Comparison of ENCODE assay signal across 7 cellular contexts in genomic region chr20:45918182-45918737, GRCh38. TPM values are rescaled to one million over a fixed set of nuclear protein-coding genes. Genes with fewer than 3 reads are reported as not detected.
DNase-seq lines count a peak whose midpoint lies in the region; ATAC-seq and TF ChIP-seq lines count a peak whose summit lies in the region.
"Had no signal": no experiment of that assay in that cellular context is flagged by ENCODE, and none has a peak within 500 bp of the region (broad histone marks: within the 10 kb centered on the region; RNA-seq: fewer than 3 reads in every experiment).

No MANE protein-coding gene starts in this region.

- peak overlapping the region; percentile 74 for H3K9ac ChIP-seq in mesenchymal stem cell (ENCODE audit: low read length)

- TF ChIP-seq CTCF in uterus (IDR thresholded peaks at IDR 0.05), result no peak

- H3K36me3 ChIP-seq in mesenchymal stem cell (ENCODE audit: control insufficient read depth in 1 of 2, insufficient read depth in 2 of 2, low read depth in 1 of 2, low read length in 2 of 2), result no peaks in the 10 kb centered on the region
- no peaks in the 10 kb centered on the region for H3K36me3 ChIP-seq in uterus

- TF ChIP-seq POLR2A in uterus (IDR thresholded peaks at IDR 0.05), result no peak

- H4K8ac ChIP-seq in mesenchymal stem cell (ENCODE audit: low read length), result peak overlapping the region; percentile 84

- intact Hi-C loops in uterus (cut with DNase I; ENCODE audit: low total_unique reads), result no loop called here

- H3K79me1 ChIP-seq in mesenchymal stem cell (replicated peaks; ENCODE audit: low read length, poor library complexity, severe bottlenecking), result no peaks in the 10 kb centered on the region

- H3K4me1 ChIP-seq in mesenchymal stem cell (ENCODE audit: control insufficient read depth, insufficient read depth, low read depth, low read length) (peaks cover 15% of the 10 kb centered on the region), uterus (peaks cover 0 to 12% of the 10 kb centered on the region in 2 donors)

- H4K91ac ChIP-seq in mesenchymal stem cell (ENCODE audit: low read length), result peak overlapping the region; percentile 78

- no peak overlapping the region for H3K4me2 ChIP-seq in mesenchymal stem cell (ENCODE audit: low read length, poor library complexity, severe bottlenecking)

- H3K18ac ChIP-seq in mesenchymal stem cell (ENCODE audit: low read depth in 1 of 2, low read length in 2 of 2), result peak overlapping the region; percentile 66 to 77

- H3K4ac ChIP-seq in mesenchymal stem cell (ENCODE audit: low read depth in 1 of 2, low read length in 2 of 2), result peak overlapping the region in 1 of 2 experiments; percentile 4

- no peak overlapping the region for H2BK5ac ChIP-seq in mesenchymal stem cell (ENCODE audit: low read depth, low read length, poor library complexity, severe bottlenecking)

- no peaks in the 10 kb centered on the region for H3K27me3 ChIP-seq in mesenchymal stem cell (ENCODE audit: control insufficient read depth in 1 of 2, insufficient read depth in 1 of 2, low read length in 2 of 2)
- no peaks in the 10 kb centered on the region for H3K27me3 ChIP-seq in uterus

- H3K4me3 ChIP-seq in mesenchymal stem cell (ENCODE audit: insufficient read depth in 1 of 2, low read depth in 1 of 2, low read length in 2 of 2) (no peak overlapping the region), uterus (no peak overlapping the region)

- DNase-seq in NCI-H82 (lab: John Stamatoyannopoulos, UW) (peak; percentile 27), NCI-H82 treated with DMSO at 0.1 percent for 48 hours (lab: John Stamatoyannopoulos, UW; ENCODE audit: unreplicated experiment) (no peak), mesenchymal stem cell (peak; percentile 83), uterus (no peak)
- no peak for DNase-seq in activated effector memory CD4-positive, alpha-beta T cell treated with anti-CD3 and anti-CD28 coated beads, Interleukin-2, amount 50 U/mL, for 16 hours
- DNase-seq: 8988T had no signal

- H2BK120ac ChIP-seq in mesenchymal stem cell (ENCODE audit: low read depth, low read length), result peak overlapping the region; percentile 87

- 61% methylated on average over 5 of the region's 5 CpGs for WGBS in mesenchymal stem cell

- peak overlapping the region in 1 of 2 experiments; percentile 23 for H2BK12ac ChIP-seq in mesenchymal stem cell (ENCODE audit: low read length in 2 of 2)

- no peaks in the 10 kb centered on the region for H3K9me3 ChIP-seq in mesenchymal stem cell (ENCODE audit: control insufficient read depth, low read length)
- no peaks in the 10 kb centered on the region for H3K9me3 ChIP-seq in uterus

- H3K27ac ChIP-seq in mesenchymal stem cell (ENCODE audit: low read length, poor library complexity, severe bottlenecking) (no peak overlapping the region), uterus (peak overlapping the region; percentile 76 to 82)

- ATAC-seq in GM18858 (IDR thresholded peaks at IDR 0.05; ENCODE audit: unreplicated experiment), result no peak

- peak overlapping the region; percentile 15 for H2AFZ ChIP-seq in mesenchymal stem cell (ENCODE audit: low read depth, low read length)

- no peak overlapping the region for H2BK15ac ChIP-seq in mesenchymal stem cell (ENCODE audit: low read depth, poor library complexity, severe bottlenecking)

- H3K14ac ChIP-seq in mesenchymal stem cell (ENCODE audit: low read length in 2 of 2), result no peak overlapping the region

- peak overlapping the region; percentile 75 for H2AK5ac ChIP-seq in mesenchymal stem cell (ENCODE audit: low read length, severe bottlenecking)

- H3K23ac ChIP-seq in mesenchymal stem cell (ENCODE audit: low read length in 2 of 2), result no peak overlapping the region

RNA-seq across cellular contexts. Expression of gene PLTP, which starts 6.3 kb away (rescaled TPM):
- 175 TPM for polyA plus RNA-seq in mesenchymal stem cell (2013, experiment 1 of 2)
- polyA plus RNA-seq in mesenchymal stem cell (2013, experiment 2 of 2), result 164 TPM
- total RNA-seq in uterus, result 100 to 1,000 TPM in 2 of 4 donors, 10 to 100 TPM in 2; 31.2 to 221 (median 113) TPM

RNA-seq across cellular contexts. Expression of gene PCIF1, which starts 16.2 kb away (rescaled TPM):
- polyA plus RNA-seq in mesenchymal stem cell (2013, experiment 1 of 2), result 16.7 TPM
- 17.3 TPM for polyA plus RNA-seq in mesenchymal stem cell (2013, experiment 2 of 2)
- 10 to 100 TPM; 11.0 to 71.0 (median 40.0) TPM for total RNA-seq in uterus

RNA-seq across cellular contexts. Expression of gene CTSA, which starts 27.1 kb away (rescaled TPM):
- polyA plus RNA-seq in mesenchymal stem cell (2013, experiment 1 of 2), result 373 TPM
- polyA plus RNA-seq in mesenchymal stem cell (2013, experiment 2 of 2), result 366 TPM
- total RNA-seq in uterus, result 10 to 100 TPM; 20.6 to 66.9 (median 32.5) TPM

RNA-seq across cellular contexts. Expression of gene NEURL2, which starts 27.3 kb away (rescaled TPM):
- polyA plus RNA-seq in mesenchymal stem cell (2013, experiment 1 of 2), result 4.3 TPM
- polyA plus RNA-seq in mesenchymal stem cell (2013, experiment 2 of 2), result 3.6 TPM
- total RNA-seq in uterus, result 10 to 100 TPM in 1 of 4 donors, 1 to 10 TPM in 2, under 1 TPM in 1; 0.29 to 11.5 (median 4.7) TPM

RNA-seq across cellular contexts. Expression of gene SPATA25, which starts 30.8 kb away (rescaled TPM):
- polyA plus RNA-seq in mesenchymal stem cell (2013, experiment 1 of 2), result 0.39 TPM
- polyA plus RNA-seq in mesenchymal stem cell (2013, experiment 2 of 2), result 0.38 TPM
- total RNA-seq in uterus, result 10 to 100 TPM in 1 of 4 donors, 1 to 10 TPM in 3; 2.6 to 16.2 (median 6.0) TPM

Comparison
In these comparisons a context has a peak if more than half of its experiments do, and no peak if none do; other contexts are left out.
1. DNase-seq: peak in NCI-H82 (single experiment) and mesenchymal stem cell (single experiment); none in NCI-H82 treated with DMSO at 0.1 percent for 48 hours (single experiment), uterus (0 of 2) and activated effector memory CD4-positive, alpha-beta T cell treated with anti-CD3 and anti-CD28 coated beads, Interleukin-2, amount 50 U/mL, for 16 hours (single experiment).